In genomic region chr2:172007372-172007771, GRCh38 we compare ENCODE assay signal across 1 cellular context.
TF ChIP-seq lines count a peak whose summit lies in the region.

No MANE protein-coding gene starts in this region.

TF ChIP-seq in HepG2, 621 proteins besides CTCF, POLR2A, EP300 and RAD21 (continued from another document):
- TF ChIP-seq FOXP1 (IDR thresholded peaks at IDR 0.05) (no peak), FOXP1 (CRISPR knock-in tag; IDR thresholded peaks at IDR 0.05) (peak; percentile 63), AHR (CRISPR knock-in tag; IDR thresholded peaks at IDR 0.05) (no peak), CEBPG (CRISPR knock-in tag; IDR thresholded peaks at IDR 0.05) (peak; percentile 78), CEBPB (IDR thresholded peaks at IDR 0.05; ENCODE audit: borderline replicate concordance, low read depth, low read length) (peak; percentile 88), ZNF552 (CRISPR knock-in tag; IDR thresholded peaks at IDR 0.05; ENCODE audit: borderline replicate concordance) (no peak), PAXIP1 (CRISPR knock-in tag; conservative IDR thresholded peaks at IDR 0.05) (0 out of 2 replicates have a peak, but pooled peaks have one; percentile 32), GATAD2A (CRISPR knock-in tag; IDR thresholded peaks at IDR 0.05) (peak; percentile 52; the same call in 1 of the 2 replicates), ZSCAN31 (CRISPR knock-in tag; IDR thresholded peaks at IDR 0.05; ENCODE audit: low read depth) (no peak), HNF4A (CRISPR knock-in tag; IDR thresholded peaks at IDR 0.05) (peak; percentile 57), ARID5B (CRISPR knock-in tag; IDR thresholded peaks at IDR 0.05) (peak; percentile 40), SOX13 (IDR thresholded peaks at IDR 0.05) (no peak), SOX13 (CRISPR knock-in tag; conservative IDR thresholded peaks at IDR 0.05 in 1 of 2, IDR thresholded peaks at IDR 0.05 in 1 of 2) (peak in 1 of 2 experiments; percentile 48; a peak in 1 of 4 replicates), SOX5 (CRISPR knock-in tag; IDR thresholded peaks at IDR 0.05; ENCODE audit: borderline replicate concordance) (peak; percentile 47; the same call in 1 of the 2 replicates), SOX6 (IDR thresholded peaks at IDR 0.05) (no peak), SOX6 (CRISPR knock-in tag; IDR thresholded peaks at IDR 0.05) (peak; percentile 55)
